In the genomic region with DNA sequence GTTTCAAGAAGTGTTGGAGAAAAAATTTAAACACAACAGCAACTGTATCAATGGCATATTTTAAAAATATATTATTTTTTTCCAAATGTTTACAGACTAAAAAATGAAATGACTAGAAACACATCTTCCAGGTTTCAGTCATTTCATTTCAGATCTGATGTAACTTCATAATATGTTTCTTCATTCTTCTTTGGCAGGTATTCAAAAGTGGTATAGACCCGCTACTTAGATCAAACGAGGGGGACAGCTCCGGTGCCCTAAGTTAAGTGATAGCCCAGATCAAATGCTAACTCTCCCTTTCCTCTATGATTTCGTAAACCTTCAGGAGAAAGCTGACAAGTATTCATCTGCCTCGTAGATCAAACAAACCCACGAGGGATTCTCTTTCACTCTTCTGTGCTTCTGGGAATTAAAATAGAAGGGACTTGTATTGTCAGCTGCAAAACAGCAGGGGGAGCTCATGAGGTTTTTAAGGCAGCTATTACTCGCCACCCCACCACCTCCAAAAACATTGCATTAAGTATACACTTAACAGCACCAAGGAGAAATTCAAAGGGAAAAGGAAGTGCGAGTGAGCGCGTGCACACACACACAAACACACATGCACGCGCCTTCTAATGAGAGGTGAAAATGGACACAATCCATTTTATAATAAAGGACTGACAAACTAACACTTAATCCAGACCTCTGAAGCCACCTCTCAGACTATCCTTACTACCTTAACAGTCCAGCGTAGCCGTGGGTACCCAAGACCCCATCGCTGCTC, we compare ENCODE assay signal across 8 cellular contexts. TPM values are rescaled to one million over a fixed set of nuclear protein-coding genes. Genes with fewer than 3 reads are reported as not detected.
DNase-seq lines count a peak whose midpoint lies in the region; ATAC-seq and TF ChIP-seq lines count a peak whose summit lies in the region.

No MANE protein-coding gene starts in this region.

- CTCF ChIA-PET in WTC11 (lab: Charles Lee) = interaction anchor here (0.6 to 4.2 kb wide), 31 partner anchors 9 to 998 kb away, joined by 3 to 79 read pairs (median 5); partner anchors contain the start of gene SLC25A4

- peak overlapping the region in 1 of 4 donors; percentile 3 for H3K4me3 ChIP-seq in stomach

- H3K36me3 Mint-ChIP-seq in WTC11 = peaks cover 24% of the 10 kb centered on the region

- no peaks in the 10 kb centered on the region for H3K36me3 ChIP-seq in stomach

- no peak overlapping the region for H3K27ac Mint-ChIP-seq in WTC11

- WGBS in stomach, 5 donors = 12 to 16% (median 15%) methylated on average over 15 of the region's 15 CpGs

- TF ChIP-seq CTCF in WTC11 (IDR thresholded peaks at IDR 0.05) (peak; percentile 72), stomach (IDR thresholded peaks at IDR 0.05) (peak in 5 of 7 experiments; percentile 69 to 93 (median 83))

- intact Hi-C loops in stomach (cut with DNase I; ENCODE audit: low total_unique reads) = loop anchor here (10.0 kb wide), 2 partner anchors 55 to 95 kb away; no protein-coding TSS in a partner anchor

- peak; percentile 77 for ATAC-seq in HG02759 (IDR thresholded peaks at IDR 0.05; ENCODE audit: unreplicated experiment)
- ATAC-seq in WTC11 = peak; percentile 84

- no peaks in the 10 kb centered on the region for H3K9me3 ChIP-seq in stomach

- H3K9me3 Mint-ChIP-seq in WTC11 = peaks cover 45% of the 10 kb centered on the region

- H3K4me1 ChIP-seq in stomach = peaks cover 0 to 8% (median 4%) of the 10 kb centered on the region in 4 donors

- no peak for TF ChIP-seq EP300 in stomach (IDR thresholded peaks at IDR 0.05)

- no peak overlapping the region for H3K4me3 Mint-ChIP-seq in WTC11

- no peak overlapping the region for H3K27ac ChIP-seq in stomach

- peak in 3 of 4 experiments; percentile 1 to 15 (median 9) for DNase-seq in activated CD4-positive, CD25-positive, alpha-beta regulatory T cell (lab: John Stamatoyannopoulos, UW)
- DNase-seq in activated CD4-positive, CD25-positive, alpha-beta regulatory T cell treated with anti-CD3 and anti-CD28 coated beads, Interleukin-2, amount 50 U/mL, for 72 hours = no peak
- peak; percentile 4 for DNase-seq in NCI-H2107 (lab: John Stamatoyannopoulos, UW)
- no peak for DNase-seq in WTC11 (ENCODE audit: low spot score)
- peak; percentile 60 for DNase-seq in dedifferentiated amniotic fluid mesenchymal stem cell (ENCODE audit: extremely low spot score)
- DNase-seq in medulla oblongata (ENCODE audit: extremely low spot score) = peak; percentile 72
- DNase-seq in stomach = peak; percentile 67

- POLR2A ChIA-PET in WTC11 (lab: Charles Lee) = interaction anchor here (0.9 to 1.0 kb wide), 2 partner anchors 38 to 103 kb away, joined by 3 to 5 read pairs; partner anchors contain the start of gene SLC25A4

- H3K4me1 Mint-ChIP-seq in WTC11 = peaks cover 16% of the 10 kb centered on the region

- peaks cover 8% of the 10 kb centered on the region for H3K27me3 Mint-ChIP-seq in WTC11 (ENCODE audit: low read depth)

- peaks cover 0 to 6% (median 0%) of the 10 kb centered on the region in 3 donors for H3K27me3 ChIP-seq in stomach

- no peak for TF ChIP-seq POLR2A in stomach (IDR thresholded peaks at IDR 0.05)

TF ChIP-seq in WTC11, 78 proteins besides CTCF, POLR2A, EP300 and RAD21:
- TF ChIP-seq ELF4 (CRISPR knock-in tag; IDR thresholded peaks at IDR 0.05; ENCODE audit: low read depth) (no peak), GABPB1 (CRISPR knock-in tag; IDR thresholded peaks at IDR 0.05) (peak; percentile 47; the same call in 1 of the 2 replicates)

RNA-seq across cellular contexts. Expression of gene HELT, which starts 21.4 kb away (rescaled TPM):
- total RNA-seq in WTC11 (2021) (0.28 TPM in 1 of 3 replicates, not detected in the others), stomach (not detected)
- polyA plus RNA-seq in stomach = not detected

Comparison
In these comparisons a context has a peak if more than half of its experiments do, and no peak if none do; other contexts are left out.
1. DNase-seq: peak in activated CD4-positive, CD25-positive, alpha-beta regulatory T cell (3 of 4), NCI-H2107 (single experiment), dedifferentiated amniotic fluid mesenchymal stem cell (single experiment), medulla oblongata (single experiment) and stomach (single experiment); none in activated CD4-positive, CD25-positive, alpha-beta regulatory T cell treated with anti-CD3 and anti-CD28 coated beads, Interleukin-2, amount 50 U/mL, for 72 hours (single experiment) and WTC11 (single experiment).